8 cellular contexts compared by ENCODE assay signal in the genomic region with DNA sequence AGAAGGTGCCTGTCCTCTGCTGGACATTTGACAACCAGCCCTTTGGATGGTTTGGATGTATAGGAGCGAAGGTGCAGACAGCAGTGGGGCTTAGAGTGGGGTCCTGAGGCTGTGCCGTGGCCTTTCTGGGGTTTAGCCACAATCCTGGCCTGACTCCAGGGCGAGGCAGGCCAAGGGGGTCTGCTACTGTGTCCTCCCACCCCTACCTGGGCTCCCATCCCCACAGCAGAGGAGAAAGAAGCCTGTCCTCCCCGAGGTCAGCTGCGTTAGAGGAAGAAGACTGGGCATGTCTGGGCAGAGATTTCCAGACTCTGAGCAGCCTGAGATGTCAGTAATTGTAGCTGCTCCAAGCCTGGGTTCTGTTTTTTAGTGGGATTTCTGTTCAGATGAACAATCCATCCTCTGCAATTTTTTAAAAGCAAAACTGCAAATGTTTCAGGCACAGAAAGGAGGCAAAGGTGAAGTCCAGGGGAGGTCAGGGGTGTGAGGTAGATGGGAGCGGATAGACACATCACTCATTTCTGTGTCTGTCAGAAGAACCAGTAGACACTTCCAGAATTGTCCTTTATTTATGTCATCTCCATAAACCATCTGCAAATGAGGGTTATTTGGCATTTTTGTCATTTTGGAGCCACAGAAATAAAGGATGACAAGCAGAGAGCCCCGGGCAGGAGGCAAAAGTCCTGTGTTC. TPM values are rescaled to one million over a fixed set of nuclear protein-coding genes. Genes with fewer than 3 reads are reported as not detected.
DNase-seq lines count a peak whose midpoint lies in the region; ATAC-seq and TF ChIP-seq lines count a peak whose summit lies in the region.

No MANE protein-coding gene starts in this region.

- peak overlapping the region; percentile 94 to 99 (median 97) for H3K27ac Mint-ChIP-seq in brain

- H3K4me1 Mint-ChIP-seq in brain, result peaks cover 67% of the 10 kb centered on the region

- H3K27me3 ChIP-seq in HUES48 (ENCODE audit: control insufficient read depth, insufficient read depth, low read length), result peaks cover 37% of the 10 kb centered on the region
- no peaks in the 10 kb centered on the region for H3K27me3 ChIP-seq in mucosa of stomach (ENCODE audit: control insufficient read depth, insufficient read depth, low read length)

- H3K4me1 ChIP-seq in HUES48 (ENCODE audit: control insufficient read depth, insufficient read depth, low read length) (peaks cover 23% of the 10 kb centered on the region), mucosa of stomach (ENCODE audit: control insufficient read depth, insufficient read depth, low read length) (peaks cover 34% of the 10 kb centered on the region)

- H3K36me3 ChIP-seq in HUES48 (ENCODE audit: control insufficient read depth, insufficient read depth, low read length) (no peaks in the 10 kb centered on the region), mucosa of stomach (ENCODE audit: control insufficient read depth, insufficient read depth, low read length) (no peaks in the 10 kb centered on the region)

- H3K27me3 Mint-ChIP-seq in brain, result peaks cover 26% of the 10 kb centered on the region

- H3K9me3 Mint-ChIP-seq in brain, result peaks cover 0 to 15% (median 4%) of the 10 kb centered on the region in 5 experiments

- in situ Hi-C loops in ACHN (cut with HindIII; ENCODE audit: low pct_ligation_motif_present, low pct_unique_long_range_greater_than_20kb, low sequenced_read_pairs), result no loop called here

- H3K4me3 Mint-ChIP-seq in brain, result peak overlapping the region; percentile 83 to 99 (median 94)

- H3K4me3 ChIP-seq in HUES48 (ENCODE audit: low read depth, low read length), result 0 out of 2 replicates have a peak overlapping the region, but pooled peaks have one; percentile 7
- no peak overlapping the region for H3K4me3 ChIP-seq in mucosa of stomach (ENCODE audit: low read length)

- H3K9me3 ChIP-seq in HUES48 (ENCODE audit: control insufficient read depth, insufficient read depth, low read length) (no peaks in the 10 kb centered on the region), mucosa of stomach (ENCODE audit: control insufficient read depth, low read length) (no peaks in the 10 kb centered on the region)

- DNase-seq in ACHN (peak; percentile 29), NCI-H1694 (lab: John Stamatoyannopoulos, UW) (no peak), epidermal melanocyte (ENCODE audit: insufficient read length, low spot score) (no peak)
- DNase-seq in activated CD4-positive, alpha-beta T cell treated with anti-CD3 and anti-CD28 coated beads, Interleukin-2, amount 50 U/mL, for 48 hours, result no peak

- H3K27ac ChIP-seq in HUES48 (ENCODE audit: low read depth, low read length), result peak overlapping the region; percentile 16

- ATAC-seq in GM21367 (IDR thresholded peaks at IDR 0.05; ENCODE audit: unreplicated experiment), result no peak

- H3K36me3 Mint-ChIP-seq in brain, result peaks cover 31% of the 10 kb centered on the region

- H3K9ac ChIP-seq in HUES48 (ENCODE audit: low read depth, low read length), result no peak overlapping the region
- peak overlapping the region; percentile 96 for H3K9ac ChIP-seq in mucosa of stomach (ENCODE audit: low read length)

- no peak for TF ChIP-seq CTCF in brain (conservative IDR thresholded peaks at IDR 0.05)

RNA-seq across cellular contexts. Expression of a gene that starts 1.3 kb away (rescaled TPM):
- polyA plus RNA-seq in brain (ENCODE audit: insufficient read depth, low read depth, low replicate concordance), result 103 TPM

RNA-seq across cellular contexts. Expression of a gene that starts 20.4 kb away (rescaled TPM):
- polyA plus RNA-seq in brain (ENCODE audit: insufficient read depth, low read depth, low replicate concordance), result not detected
